9 cellular contexts compared by ENCODE assay signal in genomic region chr14:30227871-30228270, GRCh38.
DNase-seq lines count a peak whose midpoint lies in the region; ATAC-seq lines count a peak whose summit lies in the region.
"Had no signal": no experiment of that assay in that cellular context is flagged by ENCODE, and none has a peak within 500 bp of the region (broad histone marks: within the 10 kb centered on the region; RNA-seq: fewer than 3 reads in every experiment).

No MANE protein-coding gene starts in this region.

- H3K36me3 ChIP-seq in GM23248 (ENCODE audit: low read depth) (no peaks in the 10 kb centered on the region), skeletal muscle satellite cell (ENCODE audit: insufficient read depth, low read length) (no peaks in the 10 kb centered on the region)

- H3K9ac ChIP-seq in GM23248 (peak overlapping the region; percentile 28; the same call in 1 of the 2 replicates), skeletal muscle satellite cell (ENCODE audit: low read depth, low read length) (peak overlapping the region; percentile 43)

- peak; percentile 82 for DNase-seq in GM23248
- DNase-seq in amniotic epithelial cell (ENCODE audit: low read depth) = peak; percentile 67
- peak; percentile 31 for DNase-seq in foreskin melanocyte
- DNase-seq in activated CD8-positive, alpha-beta memory T cell treated with anti-CD3 and anti-CD28 coated beads for 24 hours = no peak
- DNase-seq: activated gamma-delta T cell treated with Interleukin-2 at 50 U/mL for 16 hours had no signal

- peak overlapping the region; percentile 70 for H3K4me2 ChIP-seq in GM23248 (ENCODE audit: unreplicated experiment)
- H3K4me2 ChIP-seq in skeletal muscle satellite cell (ENCODE audit: low read length) = peak overlapping the region; percentile 30

- H3K79me2 ChIP-seq in GM23248 (ENCODE audit: insufficient read depth) = no peaks in the 10 kb centered on the region

- no peaks in the 10 kb centered on the region for H4K20me1 ChIP-seq in GM23248 (ENCODE audit: insufficient read depth)

- peaks cover 27% of the 10 kb centered on the region for H3K4me1 ChIP-seq in GM23248 (ENCODE audit: insufficient read depth)
- peaks cover 52% of the 10 kb centered on the region for H3K4me1 ChIP-seq in skeletal muscle satellite cell (ENCODE audit: control insufficient read depth, insufficient read depth, low read length)

- H3K9me3 ChIP-seq in GM23248 (ENCODE audit: low read depth) (no peaks in the 10 kb centered on the region), skeletal muscle satellite cell (replicated peaks; ENCODE audit: low read length) (no peaks in the 10 kb centered on the region)

- H3K4me3 ChIP-seq in GM23248 = peak overlapping the region; percentile 28
- no peak overlapping the region for H3K4me3 ChIP-seq in skeletal muscle satellite cell (ENCODE audit: low read length)

- no peaks in the 10 kb centered on the region for H3K27me3 ChIP-seq in GM23248 (replicated peaks; ENCODE audit: insufficient read depth)
- no peaks in the 10 kb centered on the region for H3K27me3 ChIP-seq in skeletal muscle satellite cell (ENCODE audit: control insufficient read depth, insufficient read depth, low read length)

- H3F3A ChIP-seq in GM23248 (ENCODE audit: insufficient read depth) = peaks cover 25% of the 10 kb centered on the region

- ATAC-seq in HG02884 (IDR thresholded peaks at IDR 0.05; ENCODE audit: unreplicated experiment) (no peak), GM21717 (IDR thresholded peaks at IDR 0.05; ENCODE audit: unreplicated experiment) (no peak), HG03457 (IDR thresholded peaks at IDR 0.05; ENCODE audit: unreplicated experiment) (no peak)

- H2AFZ ChIP-seq in GM23248 = peak overlapping the region; percentile 57

- WGBS in GM23248 (ENCODE audit: low coverage in 1 of 2, low lambda C conversion rate in 2 of 2, missing lambda C conversion rate in 2 of 2), 2 experiments = 0 to 2% methylated on average over 2 of the region's 2 CpGs

- no peaks in the 10 kb centered on the region for H3K9me2 ChIP-seq in GM23248 (ENCODE audit: insufficient read depth)

- in situ Hi-C loops in GM23248 (cut with MboI) = no loop called here

- H3K27ac ChIP-seq in GM23248 = peak overlapping the region; percentile 51
